Comparison of ENCODE assay signal across 22 cellular contexts in genomic region chr5:5675511-5675910, GRCh38.
DNase-seq lines count a peak whose midpoint lies in the region; ATAC-seq and TF ChIP-seq lines count a peak whose summit lies in the region.
"Had no signal": no experiment of that assay in that cellular context is flagged by ENCODE, and none has a peak within 500 bp of the region (broad histone marks: within the 10 kb centered on the region; RNA-seq: fewer than 3 reads in every experiment).

No MANE protein-coding gene starts in this region.

- TF ChIP-seq CTCF in SK-N-SH (IDR thresholded peaks at IDR 0.05), result no peak
- TF ChIP-seq CTCF in LNCaP clone FGC (IDR thresholded peaks at IDR 0.05; ENCODE audit: control insufficient read depth, extremely low read depth, insufficient read depth), result no peak
- no peak for TF ChIP-seq CTCF in spleen (IDR thresholded peaks at IDR 0.05 in 8 of 11, conservative IDR thresholded peaks at IDR 0.05 in 3 of 11)

- no peak overlapping the region for H4K8ac ChIP-seq in mesendoderm (ENCODE audit: low read depth, low read length)

- H3K56ac ChIP-seq in mesendoderm (ENCODE audit: low read length), result no peak overlapping the region

- H3K9ac ChIP-seq in SK-N-SH, result no peak overlapping the region
- H3K9ac ChIP-seq in mesendoderm (ENCODE audit: low read length), result no peak overlapping the region

- H3K4me3 ChIP-seq in SK-N-SH (ENCODE audit: low read depth in 2 of 2, low read length in 1 of 2) (no peak overlapping the region), LNCaP clone FGC (ENCODE audit: low read depth, low read length) (no peak overlapping the region), mesendoderm (ENCODE audit: low read length) (no peak overlapping the region), spleen (no peak overlapping the region)
- H3K4me3 ChIP-seq: GM23338, PC-9 had no signal

- DNase-seq in SK-N-SH (peak; percentile 23), LNCaP clone FGC (ENCODE audit: low read depth) (peak; percentile 42), mesendoderm (no peak), spleen (no peak), anterior cingulate cortex (lab: John Stamatoyannopoulos, UW) (no peak)
- DNase-seq: Caco-2; CD8-positive, alpha-beta T cell; H9; Karpas-422; MV-4-11; NCI-H1105; NCI-H1436 treated with DMSO at 0.1 percent for 48 hours; NCI-H187 treated with DMSO at 0.1 percent for 48 hours; NCI-H2107; NCI-H446; NCI-H526 treated with DMSO at 0.1 percent for 48 hours; PC-9; SHP77 had no signal

- H3K9me2 ChIP-seq in SK-N-SH, result no peaks in the 10 kb centered on the region

- H4K20me1 ChIP-seq in SK-N-SH (ENCODE audit: insufficient read depth), result no peaks in the 10 kb centered on the region

- peak overlapping the region in 1 of 2 experiments; percentile 99; a peak in 2 of 4 replicates for H3K27ac ChIP-seq in SK-N-SH (ENCODE audit: low read depth in 2 of 2, low read length in 1 of 2)
- no peak overlapping the region for H3K27ac ChIP-seq in mesendoderm (ENCODE audit: low read depth, low read length)
- peak overlapping the region in 7 of 8 donors; percentile 24 to 57 (median 48) for H3K27ac ChIP-seq in spleen
- H3K27ac ChIP-seq: 22Rv1, PC-9 had no signal

- peaks cover 0 to 24% of the 10 kb centered on the region in 2 experiments; a peak in 2 of 4 replicates for H3K4me1 ChIP-seq in SK-N-SH (ENCODE audit: control insufficient read depth in 1 of 2, insufficient read depth in 2 of 2, low read depth in 1 of 2, low read length in 1 of 2)
- no peaks in the 10 kb centered on the region for H3K4me1 ChIP-seq in mesendoderm (ENCODE audit: control insufficient read depth, low read depth, low read length)
- H3K4me1 ChIP-seq in spleen, result peaks cover 0 to 21% (median 2%) of the 10 kb centered on the region in 6 donors
- H3K4me1 ChIP-seq: Caco-2 had no signal

- no peak overlapping the region for H3K23ac ChIP-seq in mesendoderm (ENCODE audit: low read length)

- ATAC-seq in SK-N-SH treated with all-trans-retinoic acid at 6 μM for 48 hours, result no peak
- ATAC-seq in GM18511 (IDR thresholded peaks at IDR 0.05; ENCODE audit: unreplicated experiment), result no peak
- ATAC-seq: CD8-positive, alpha-beta T cell; GM23338 had no signal

- H3K9me3 ChIP-seq in SK-N-SH (no peaks in the 10 kb centered on the region), spleen (no peaks in the 10 kb centered on the region)
- H3K9me3 ChIP-seq: Caco-2 had no signal

- TF ChIP-seq RAD21 in SK-N-SH (IDR thresholded peaks at IDR 0.05; ENCODE audit: low read length), result peak; percentile 31

- H3K79me1 ChIP-seq in mesendoderm (ENCODE audit: low read length), result no peaks in the 10 kb centered on the region

- TF ChIP-seq EP300 in SK-N-SH (IDR thresholded peaks at IDR 0.05; ENCODE audit: borderline replicate concordance in 1 of 2, low read depth in 1 of 2, low read length in 1 of 2), result peak in 1 of 2 experiments; percentile 96; a peak in 2 of 4 replicates

- 0% methylated on average over 1 of the region's 1 CpG for WGBS in SK-N-SH (ENCODE audit: low lambda C conversion rate)
- WGBS in mesendoderm (ENCODE audit: extremely low coverage, insufficient coverage, low lambda C conversion rate), result no CpG with 5 or more reads among the region's 1 CpG
- 42 to 75% (median 61%) methylated on average over 1 of the region's 1 CpG for WGBS in spleen, 5 donors

- CTCF ChIA-PET in SK-N-SH (lab: Yijun Ruan, JAX), result interaction anchor here (1.0 to 1.9 kb wide), 3 partner anchors 10 to 35 kb away, joined by 3 to 5 read pairs (median 3); no protein-coding TSS in a partner anchor

- H2BK120ac ChIP-seq in mesendoderm (ENCODE audit: low read depth, low read length), result no peak overlapping the region

- intact Hi-C loops in spleen (cut with DNase I; ENCODE audit: low total_unique reads), result no loop called here

- no peaks in the 10 kb centered on the region for H3F3A ChIP-seq in SK-N-SH (replicated peaks; ENCODE audit: insufficient read depth)

- H2AK5ac ChIP-seq in mesendoderm (ENCODE audit: low read length), result no peak overlapping the region

- no peak overlapping the region for H2BK5ac ChIP-seq in mesendoderm (ENCODE audit: low read length)

- H3K4me2 ChIP-seq in SK-N-SH (no peak overlapping the region), mesendoderm (ENCODE audit: low read length) (no peak overlapping the region)
- H3K4me2 ChIP-seq: GM23338, PC-9 had no signal

- no peak overlapping the region for H2BK15ac ChIP-seq in mesendoderm (replicated peaks; ENCODE audit: low read depth)

- POLR2A ChIA-PET in SK-N-SH (lab: Yijun Ruan, JAX), result interaction anchor here (1.5 to 2.1 kb wide), 2 partner anchors 35 to 151 kb away, joined by 5 to 9 read pairs; no protein-coding TSS in a partner anchor

- no peak overlapping the region for H2AFZ ChIP-seq in SK-N-SH (ENCODE audit: low read depth)
- H2AFZ ChIP-seq: GM23338, PC-9 had no signal

- no peak overlapping the region for H3K18ac ChIP-seq in mesendoderm (ENCODE audit: low read length)

- H4K5ac ChIP-seq in mesendoderm (ENCODE audit: low read length), result no peak overlapping the region

- TF ChIP-seq POLR2A in spleen (IDR thresholded peaks at IDR 0.05), result no peak

- H3K36me3 ChIP-seq in SK-N-SH (replicated peaks in 1 of 2; ENCODE audit: control insufficient read depth in 1 of 2, insufficient read depth in 2 of 2, low read length in 1 of 2) (no peaks in the 10 kb centered on the region), mesendoderm (ENCODE audit: control insufficient read depth, insufficient read depth, low read length) (no peaks in the 10 kb centered on the region), spleen (no peaks in the 10 kb centered on the region)

- no peaks in the 10 kb centered on the region for H3K79me2 ChIP-seq in SK-N-SH (ENCODE audit: insufficient read depth)
- no peaks in the 10 kb centered on the region for H3K79me2 ChIP-seq in mesendoderm (ENCODE audit: control insufficient read depth, insufficient read depth, low read length)

- H3K27me3 ChIP-seq in SK-N-SH (ENCODE audit: insufficient read depth), result no peaks in the 10 kb centered on the region
- no peaks in the 10 kb centered on the region for H3K27me3 ChIP-seq in mesendoderm (ENCODE audit: insufficient read depth, low read length, poor library complexity)
- H3K27me3 ChIP-seq in spleen (replicated peaks in 1 of 7), result no peaks in the 10 kb centered on the region

- H3K4ac ChIP-seq in mesendoderm (ENCODE audit: low read depth, low read length), result peak overlapping the region; percentile 21

TF ChIP-seq in SK-N-SH, 30 proteins besides CTCF, POLR2A, EP300 and RAD21:
- TF ChIP-seq USF2 (IDR thresholded peaks at IDR 0.05; ENCODE audit: borderline replicate concordance, low read depth, low read length) (no peak), SMC3 (IDR thresholded peaks at IDR 0.05; ENCODE audit: low read depth, low read length) (no peak), FOXJ3 (CRISPR knock-in tag; IDR thresholded peaks at IDR 0.05) (peak; percentile 72; the same call in 1 of the 2 replicates), EZH2phosphoT487 (IDR thresholded peaks at IDR 0.05; ENCODE audit: borderline replicate concordance, low read depth) (no peak), RCOR1 (IDR thresholded peaks at IDR 0.05; ENCODE audit: low read length) (peak; percentile 84; the same call in 1 of the 2 replicates), GATA2 (CRISPR knock-in tag; IDR thresholded peaks at IDR 0.05) (peak; percentile 60; the same call in 1 of the 2 replicates), FOSL2 (IDR thresholded peaks at IDR 0.05; ENCODE audit: borderline replicate concordance, low read depth) (no peak), CHD2 (IDR thresholded peaks at IDR 0.05; ENCODE audit: low read length, partially characterized antibody) (peak; percentile 18)
TF ChIP-seq in SK-N-SH: peak in this region for 4.

TF ChIP-seq in SK-N-SH treated with all-trans-retinoic acid at 6 μM for 48 hours, 23 proteins besides CTCF, POLR2A, EP300 and RAD21 (continues in another document):
- TF ChIP-seq BACH2 (CRISPR knock-in tag; IDR thresholded peaks at IDR 0.05; ENCODE audit: borderline replicate concordance) (no peak), SNAI2 (CRISPR knock-in tag; IDR thresholded peaks at IDR 0.05) (no peak), CREB5 (CRISPR knock-in tag; IDR thresholded peaks at IDR 0.05; ENCODE audit: low read depth) (no peak), PPARA (CRISPR knock-in tag; IDR thresholded peaks at IDR 0.05; ENCODE audit: borderline replicate concordance) (no peak), TCF4 (CRISPR knock-in tag; IDR thresholded peaks at IDR 0.05; ENCODE audit: borderline replicate concordance) (no peak), ZC3H10 (CRISPR knock-in tag; IDR thresholded peaks at IDR 0.05) (no peak), ZFP30 (CRISPR knock-in tag; IDR thresholded peaks at IDR 0.05) (no peak), ZFP3 (CRISPR knock-in tag; IDR thresholded peaks at IDR 0.05) (no peak), ISL1 (CRISPR knock-in tag; IDR thresholded peaks at IDR 0.05) (no peak), PATZ1 (CRISPR knock-in tag; IDR thresholded peaks at IDR 0.05; ENCODE audit: borderline replicate concordance) (no peak), ZNF70 (CRISPR knock-in tag; IDR thresholded peaks at IDR 0.05) (no peak)

Comparison
In these comparisons a context has a peak if more than half of its experiments do, and no peak if none do; other contexts are left out.
1. DNase-seq: peak in SK-N-SH (single experiment) and LNCaP clone FGC (single experiment); none in mesendoderm (single experiment), spleen (single experiment) and anterior cingulate cortex (0 of 58).